Comparison of ENCODE assay signal across 1 cellular context in the genomic region with DNA sequence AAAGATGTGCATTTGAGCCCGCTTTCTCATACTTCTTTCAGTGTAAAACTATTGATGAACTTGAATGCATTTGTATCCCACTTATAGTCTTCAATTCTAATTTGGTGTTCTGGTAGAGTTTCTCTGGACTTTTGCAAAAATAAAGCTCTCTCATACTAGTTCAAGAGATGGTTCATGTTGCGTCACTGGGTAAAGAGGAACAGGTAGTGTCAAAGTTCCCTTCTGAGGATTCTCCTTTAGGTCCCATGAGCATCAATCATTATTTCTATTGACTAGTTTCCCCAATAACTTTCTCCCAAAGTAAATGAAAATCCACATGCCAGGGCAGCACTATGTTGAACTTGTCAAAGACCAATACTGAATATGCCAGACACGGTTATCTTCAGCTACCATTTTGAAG.
TF ChIP-seq lines count a peak whose summit lies in the region.

No MANE protein-coding gene starts in this region.

TF ChIP-seq in HepG2, 621 proteins besides CTCF, POLR2A, EP300 and RAD21 (continued from another document):
- no peak for TF ChIP-seq KIAA2018 (CRISPR knock-in tag; IDR thresholded peaks at IDR 0.05; ENCODE audit: borderline replicate concordance)
- no peak for TF ChIP-seq SRF (IDR thresholded peaks at IDR 0.05; ENCODE audit: low read depth, low read length)
- TF ChIP-seq, protein P1, sequence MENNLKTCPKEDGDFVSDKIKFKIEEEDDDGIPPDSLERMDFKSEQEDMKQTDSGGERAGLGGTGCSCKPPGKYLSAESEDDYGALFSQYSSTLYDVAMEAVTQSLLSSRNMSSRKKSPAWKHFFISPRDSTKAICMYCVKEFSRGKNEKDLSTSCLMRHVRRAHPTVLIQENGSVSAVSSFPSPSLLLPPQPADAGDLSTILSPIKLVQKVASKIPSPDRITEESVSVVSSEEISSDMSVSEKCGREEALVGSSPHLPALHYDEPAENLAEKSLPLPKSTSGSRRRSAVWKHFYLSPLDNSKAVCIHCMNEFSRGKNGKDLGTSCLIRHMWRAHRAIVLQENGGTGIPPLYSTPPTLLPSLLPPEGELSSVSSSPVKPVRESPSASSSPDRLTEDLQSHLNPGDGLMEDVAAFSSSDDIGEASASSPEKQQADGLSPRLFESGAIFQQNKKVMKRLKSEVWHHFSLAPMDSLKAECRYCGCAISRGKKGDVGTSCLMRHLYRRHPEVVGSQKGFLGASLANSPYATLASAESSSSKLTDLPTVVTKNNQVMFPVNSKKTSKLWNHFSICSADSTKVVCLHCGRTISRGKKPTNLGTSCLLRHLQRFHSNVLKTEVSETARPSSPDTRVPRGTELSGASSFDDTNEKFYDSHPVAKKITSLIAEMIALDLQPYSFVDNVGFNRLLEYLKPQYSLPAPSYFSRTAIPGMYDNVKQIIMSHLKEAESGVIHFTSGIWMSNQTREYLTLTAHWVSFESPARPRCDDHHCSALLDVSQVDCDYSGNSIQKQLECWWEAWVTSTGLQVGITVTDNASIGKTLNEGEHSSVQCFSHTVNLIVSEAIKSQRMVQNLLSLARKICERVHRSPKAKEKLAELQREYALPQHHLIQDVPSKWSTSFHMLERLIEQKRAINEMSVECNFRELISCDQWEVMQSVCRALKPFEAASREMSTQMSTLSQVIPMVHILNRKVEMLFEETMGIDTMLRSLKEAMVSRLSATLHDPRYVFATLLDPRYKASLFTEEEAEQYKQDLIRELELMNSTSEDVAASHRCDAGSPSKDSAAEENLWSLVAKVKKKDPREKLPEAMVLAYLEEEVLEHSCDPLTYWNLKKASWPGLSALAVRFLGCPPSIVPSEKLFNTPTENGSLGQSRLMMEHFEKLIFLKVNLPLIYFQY (CRISPR knock-in tag; IDR thresholded peaks at IDR 0.05; ENCODE audit: borderline replicate concordance), result no peak
- TF ChIP-seq FOXJ3 (CRISPR knock-in tag; IDR thresholded peaks at IDR 0.05; ENCODE audit: borderline replicate concordance), result 0 out of 2 replicates have a peak, but pooled peaks have one; percentile 14
